In the genomic region with DNA sequence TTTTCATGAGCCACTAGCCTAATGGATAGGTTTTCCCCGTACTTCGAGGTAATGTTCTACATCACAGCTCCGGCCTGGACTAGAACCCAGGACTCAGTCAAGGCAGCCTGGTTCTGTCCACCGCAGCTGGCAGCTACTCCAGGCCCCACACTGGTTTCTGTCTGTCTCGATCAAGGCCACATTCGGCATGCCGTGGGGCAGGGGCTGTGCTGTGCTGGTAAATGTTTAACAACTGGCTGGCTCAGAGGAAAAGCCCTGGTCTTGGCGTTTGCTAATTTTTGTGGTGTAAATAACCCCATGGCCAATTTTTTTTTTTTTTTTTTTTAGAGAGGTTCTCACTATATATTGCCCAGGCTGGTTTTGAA, we compare ENCODE assay signal across 12 cellular contexts. TPM values are rescaled to one million over a fixed set of nuclear protein-coding genes. Genes with fewer than 3 reads are reported as not detected.
"Had no signal": no experiment of that assay in that cellular context is flagged by ENCODE, and none has a peak within 500 bp of the region (broad histone marks: within the 10 kb centered on the region; RNA-seq: fewer than 3 reads in every experiment).

No MANE protein-coding gene starts in this region.

- H3K4me3 ChIP-seq: ovary, suprapubic skin had no signal

- DNase-seq: activated CD4-positive, alpha-beta T cell treated with anti-CD3 and anti-CD28 coated beads, Interleukin-2, amount 50 U/mL, for 1 hour; cerebellar nuclear complex; effector memory CD8-positive, alpha-beta T cell; lower lobe of right lung; stimulated activated naive CD4-positive, alpha-beta T cell treated with Interleukin-2 at 50 U/mL for 16 hours had no signal

- H3K27ac ChIP-seq: neural progenitor cell, ovary, suprapubic skin had no signal

- H2AFZ ChIP-seq: neural progenitor cell had no signal

- H3K9ac ChIP-seq: neural progenitor cell had no signal

- H3K27me3 ChIP-seq: neural progenitor cell, ovary, suprapubic skin had no signal

- H3K36me3 ChIP-seq: lower lobe of right lung, neural progenitor cell, ovary, suprapubic skin had no signal

- H3K4me1 ChIP-seq: lower lobe of right lung, suprapubic skin had no signal

- ATAC-seq: effector memory CD8-positive, alpha-beta T cell had no signal

- H3K9me3 ChIP-seq: lower lobe of right lung, ovary, suprapubic skin had no signal

RNA-seq across cellular contexts. Expression of a gene that starts 0.4 kb away (rescaled TPM):
- total RNA-seq: activated T-helper 1 cell treated with anti-CD3 and anti-CD28 coated beads, Interleukin-12 subunit alpha, Interleukin-12 subunit beta, Interleukin-2, Interleukin-4 antibody, amounts not matched to agents 30 ng/mL and 10 ng/mL and 1 ng/mL, durations not matched to agents 14 hours and 24 hours and 36 hours; dermis blood vessel endothelial cell; fibroblast of lung; skeletal muscle tissue; suprapubic skin had no signal
- polyA plus RNA-seq: fibroblast of lung had no signal

RNA-seq across cellular contexts. Expression of a gene that starts 26.1 kb away (rescaled TPM):
- total RNA-seq: activated T-helper 1 cell treated with anti-CD3 and anti-CD28 coated beads, Interleukin-12 subunit alpha, Interleukin-12 subunit beta, Interleukin-2, Interleukin-4 antibody, amounts not matched to agents 30 ng/mL and 10 ng/mL and 1 ng/mL, durations not matched to agents 14 hours and 24 hours and 36 hours; fibroblast of lung had no signal
- polyA plus RNA-seq: fibroblast of lung had no signal
